In genomic region chr22:36325163-36326031, GRCh38 we compare ENCODE assay signal across 1 cellular context.
TF ChIP-seq lines count a peak whose summit lies in the region.

No MANE protein-coding gene starts in this region.

TF ChIP-seq in GM23338, 12 proteins besides CTCF, POLR2A, EP300 and RAD21 (continued from another document):
- TF ChIP-seq REST (IDR thresholded peaks at IDR 0.05; ENCODE audit: unreplicated experiment): no peak
- TF ChIP-seq ZNF331 (CRISPR knock-in tag; IDR thresholded peaks at IDR 0.05; ENCODE audit: low read depth): no peak
- no peak for TF ChIP-seq EZH2phosphoT487 (IDR thresholded peaks at IDR 0.05; ENCODE audit: unreplicated experiment)
- no peak for TF ChIP-seq ZNF114 (CRISPR knock-in tag; IDR thresholded peaks at IDR 0.05)
- no peak for TF ChIP-seq NANOG (IDR thresholded peaks at IDR 0.05; ENCODE audit: borderline replicate concordance)
TF ChIP-seq in GM23338: peak in this region for 0.
